32 cellular contexts compared by ENCODE assay signal in genomic region chr2:131006561-131006960, GRCh38.
"Had no signal": no experiment of that assay in that cellular context is flagged by ENCODE, and none has a peak within 500 bp of the region (broad histone marks: within the 10 kb centered on the region; RNA-seq: fewer than 3 reads in every experiment).

No MANE protein-coding gene starts in this region.

- H3K79me2 ChIP-seq: parathyroid adenoma had no signal

- DNase-seq: naive thymus-derived CD4-positive, alpha-beta T cell; natural killer cell; nucleus accumbens; ovary; posterior cingulate gyrus; psoas muscle; right cardiac atrium; right lobe of liver; spleen; stimulated activated CD4-positive, alpha-beta T cell treated with anti-CD3 and anti-CD28 coated beads, Interleukin-12 subunit alpha, Interleukin-12 subunit beta, amount 100 ng/mL, for 4 hours; stimulated activated CD4-positive, alpha-beta T cell treated with anti-CD3 and anti-CD28 coated beads, Interleukin-1b, Interleukin-23, amount 100 ng/mL, for 48 hours; stimulated activated CD4-positive, alpha-beta T cell treated with anti-CD3 and anti-CD28 coated beads, Interleukin-4, amount 100 ng/mL, for 1 hour; stimulated activated CD4-positive, alpha-beta T cell treated with anti-CD3 and anti-CD28 coated beads, Interleukin-4, amount 100 ng/mL, for 4 hours; stimulated activated CD8-positive, alpha-beta memory T cell treated with anti-CD3 and anti-CD28 coated beads, Interleukin-4, amount 100 ng/mL, for 48 hours; stimulated activated naive CD8-positive, alpha-beta T cell treated with anti-CD3 and anti-CD28 coated beads, Interleukin-15, amount 100 ng/mL, for 72 hours; stimulated activated naive CD8-positive, alpha-beta T cell treated with anti-CD3 and anti-CD28 coated beads, Interleukin-15, Interleukin-2, amounts not matched to agents 100 U/mL and 50 U/mL, for 24 hours; substantia nigra; testis; tibial artery; transverse colon; upper lobe of right lung; uterus had no signal

- H3K27ac Mint-ChIP-seq: naive thymus-derived CD4-positive, alpha-beta T cell; natural killer cell; nephron; progenitor cell of endocrine pancreas; stimulated activated memory B cell treated with anti-CD40 and anti-IgM and Interleukin-4, amounts not matched to agents 10 μg/mL and 1 μg/mL and 100 μg/mL, for 72 hours; type B pancreatic cell had no signal

- H3K9me3 Mint-ChIP-seq: natural killer cell; neural crest cell; stimulated activated memory B cell treated with anti-CD40 and anti-IgM and Interleukin-4, amounts not matched to agents 10 μg/mL and 1 μg/mL and 100 μg/mL, for 72 hours; type B pancreatic cell had no signal

- H3K36me3 ChIP-seq: neutrophil, ovary, right lobe of liver, spleen, suprapubic skin, tibial artery, transverse colon, upper lobe of right lung, uterus had no signal

- H3K27me3 ChIP-seq: ovary, right lobe of liver, testis, upper lobe of right lung, uterus had no signal

- H3K36me3 Mint-ChIP-seq: naive thymus-derived CD4-positive, alpha-beta T cell; natural killer cell; stimulated activated memory B cell treated with anti-CD40 and anti-IgM and Interleukin-4, amounts not matched to agents 10 μg/mL and 1 μg/mL and 100 μg/mL, for 72 hours; type B pancreatic cell had no signal

- H3K4me1 Mint-ChIP-seq: stimulated activated memory B cell treated with anti-CD40 and anti-IgM and Interleukin-4, amounts not matched to agents 10 μg/mL and 1 μg/mL and 100 μg/mL, for 72 hours had no signal

- H3K9ac ChIP-seq: parathyroid adenoma had no signal

- H3K9me3 ChIP-seq: neutrophil, ovary, psoas muscle, right lobe of liver, spleen, suprapubic skin, testis, tibial artery, transverse colon, upper lobe of right lung, uterus had no signal

- H3K4me2 ChIP-seq: smooth muscle cell had no signal

- H3K4me3 Mint-ChIP-seq: naive thymus-derived CD4-positive, alpha-beta T cell; natural killer cell; nephron; neural crest cell; stimulated activated memory B cell treated with anti-CD40 and anti-IgM and Interleukin-4, amounts not matched to agents 10 μg/mL and 1 μg/mL and 100 μg/mL, for 72 hours; stimulated activated naive CD8-positive, alpha-beta T cell treated with anti-CD3 and anti-CD28 coated beads, Interleukin-15, amount 100 ng/mL, for 72 hours; type B pancreatic cell had no signal

- H3K27ac ChIP-seq: neutrophil, ovary, parathyroid adenoma, psoas muscle, right lobe of liver, skin epidermis, spleen, suprapubic skin, testis, tibial artery, transverse colon, upper lobe of right lung, uterus had no signal

- H3K4me3 ChIP-seq: ovary, psoas muscle, right lobe of liver, skin epidermis, smooth muscle cell, spleen, suprapubic skin, testis, tibial artery, transverse colon, upper lobe of right lung, uterus had no signal

- ATAC-seq: naive thymus-derived CD4-positive, alpha-beta T cell; natural killer cell; psoas muscle; right cardiac atrium; right lobe of liver; stimulated activated memory B cell treated with anti-CD40 and anti-IgM and Interleukin-4, amounts not matched to agents 10 μg/mL and 1 μg/mL and 100 μg/mL, for 72 hours; stimulated activated naive CD8-positive, alpha-beta T cell treated with anti-CD3 and anti-CD28 coated beads, Interleukin-15, amount 100 ng/mL, for 72 hours; stimulated activated naive CD8-positive, alpha-beta T cell treated with anti-CD3 and anti-CD28 coated beads, Interleukin-15, Interleukin-2, amounts not matched to agents 100 U/mL and 50 U/mL, for 24 hours; upper lobe of right lung had no signal

- H3K4me1 ChIP-seq: parathyroid adenoma, psoas muscle, right lobe of liver, spleen, suprapubic skin, testis, tibial artery, transverse colon, upper lobe of right lung, uterus had no signal

- H2AFZ ChIP-seq: parathyroid adenoma had no signal
